In the genomic region with DNA sequence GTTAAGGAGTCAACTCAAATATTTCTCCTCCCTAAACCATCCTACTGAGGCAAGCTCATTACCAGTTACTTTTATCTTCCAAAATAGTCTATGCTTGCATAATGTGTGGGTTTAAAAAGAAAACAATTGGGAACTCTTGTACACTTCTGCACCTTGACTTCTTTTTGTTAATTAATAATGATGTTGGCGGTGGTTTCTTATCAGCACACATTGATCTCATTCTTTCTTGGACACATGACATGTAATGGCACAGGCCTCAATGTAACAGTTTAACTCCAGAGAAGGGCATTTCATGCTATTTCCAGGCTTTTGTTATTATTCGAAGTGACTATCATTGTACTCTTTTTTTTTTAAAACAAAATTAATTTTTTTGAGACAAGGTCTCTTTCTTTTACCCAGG, we compare ENCODE assay signal across 1 cellular context.
TF ChIP-seq lines count a peak whose summit lies in the region.

No MANE protein-coding gene starts in this region.

TF ChIP-seq in GM12878, 131 proteins besides CTCF, POLR2A, EP300 and RAD21:
- TF ChIP-seq SMAD1 (IDR thresholded peaks at IDR 0.05; ENCODE audit: low read depth, partially characterized antibody) (no peak), SRF (IDR thresholded peaks at IDR 0.05; ENCODE audit: low read depth in 2 of 2, low read length in 2 of 2) (no peak), MEF2A (IDR thresholded peaks at IDR 0.05; ENCODE audit: insufficient read depth, low read depth, low read length) (no peak), NR2C1 (IDR thresholded peaks at IDR 0.05) (no peak), RELA (IDR thresholded peaks at IDR 0.05; ENCODE audit: borderline replicate concordance, partially characterized antibody) (no peak), GABPA (IDR thresholded peaks at IDR 0.05; ENCODE audit: low read depth) (no peak), SMC3 (IDR thresholded peaks at IDR 0.05; ENCODE audit: borderline replicate concordance, low read length) (no peak), DPF2 (IDR thresholded peaks at IDR 0.05) (no peak), GATAD2B (conservative IDR thresholded peaks at IDR 0.05; ENCODE audit: low read depth) (no peak), NR2C2 (IDR thresholded peaks at IDR 0.05; ENCODE audit: borderline replicate concordance, control insufficient read depth, insufficient read length, low read depth) (no peak)
